9 cellular contexts compared by ENCODE assay signal in genomic region chr5:32138839-32139493, GRCh38. TPM values are rescaled to one million over a fixed set of nuclear protein-coding genes. Genes with fewer than 3 reads are reported as not detected.
A peak's percentile ranks its signal among the peaks of the same experiment; 100 is the strongest.
DNase-seq lines count a peak whose midpoint lies in the region; ATAC-seq lines count a peak whose summit lies in the region.
"Had no signal": no experiment of that assay in that cellular context is flagged by ENCODE, and none has a peak within 500 bp of the region (broad histone marks: within the 10 kb centered on the region; RNA-seq: fewer than 3 reads in every experiment).

No MANE protein-coding gene starts in this region.

- no peaks in the 10 kb centered on the region for H3K9me3 Mint-ChIP-seq in T-helper 2 cell treated with Interferon-gamma antibody and Interleukin-4, amounts not matched to agents 5 μg/mL and 100 μg/mL, for 36 hours
- no peaks in the 10 kb centered on the region for H3K9me3 Mint-ChIP-seq in activated T-cell treated with anti-CD3 and anti-CD28 coated beads, Interleukin-2, amount 50 U/mL, for 24 hours
- no peaks in the 10 kb centered on the region for H3K9me3 Mint-ChIP-seq in natural killer cell treated with Interleukin-12 subunit alpha and Interleukin-12 subunit beta and Interleukin-15 and Interleukin-18, amount 100 ng/mL, for 72 hours

- peaks cover 15% of the 10 kb centered on the region for H3K4me1 Mint-ChIP-seq in T-helper 2 cell treated with Interferon-gamma antibody and Interleukin-4, amounts not matched to agents 5 μg/mL and 100 μg/mL, for 36 hours (ENCODE audit: low read depth)
- H3K4me1 Mint-ChIP-seq in activated T-cell treated with anti-CD3 and anti-CD28 coated beads, Interleukin-2, amount 50 U/mL, for 24 hours (ENCODE audit: low read depth) = peaks cover 35% of the 10 kb centered on the region
- H3K4me1 Mint-ChIP-seq in natural killer cell treated with Interleukin-12 subunit alpha and Interleukin-12 subunit beta and Interleukin-15 and Interleukin-18, amount 100 ng/mL, for 72 hours (ENCODE audit: low read depth in 2 of 2) = peaks cover 19 to 22% of the 10 kb centered on the region in 2 donors

- peak overlapping the region; percentile 24 for H3K4me3 Mint-ChIP-seq in T-helper 2 cell treated with Interferon-gamma antibody and Interleukin-4, amounts not matched to agents 5 μg/mL and 100 μg/mL, for 36 hours
- H3K4me3 Mint-ChIP-seq in activated T-cell treated with anti-CD3 and anti-CD28 coated beads, Interleukin-2, amount 50 U/mL, for 24 hours = peak overlapping the region; percentile 0
- peak overlapping the region; percentile 28 for H3K4me3 Mint-ChIP-seq in natural killer cell treated with Interleukin-12 subunit alpha and Interleukin-12 subunit beta and Interleukin-15 and Interleukin-18, amount 100 ng/mL, for 72 hours

- H3K27me3 Mint-ChIP-seq in T-helper 2 cell treated with Interferon-gamma antibody and Interleukin-4, amounts not matched to agents 5 μg/mL and 100 μg/mL, for 36 hours (ENCODE audit: low read depth) = no peaks in the 10 kb centered on the region
- H3K27me3 Mint-ChIP-seq in activated T-cell treated with anti-CD3 and anti-CD28 coated beads, Interleukin-2, amount 50 U/mL, for 24 hours = no peaks in the 10 kb centered on the region
- no peaks in the 10 kb centered on the region for H3K27me3 Mint-ChIP-seq in natural killer cell treated with Interleukin-12 subunit alpha and Interleukin-12 subunit beta and Interleukin-15 and Interleukin-18, amount 100 ng/mL, for 72 hours

- peaks cover 44% of the 10 kb centered on the region for H3K36me3 Mint-ChIP-seq in T-helper 2 cell treated with Interferon-gamma antibody and Interleukin-4, amounts not matched to agents 5 μg/mL and 100 μg/mL, for 36 hours (ENCODE audit: low read depth)
- peaks cover 66% of the 10 kb centered on the region for H3K36me3 Mint-ChIP-seq in activated T-cell treated with anti-CD3 and anti-CD28 coated beads, Interleukin-2, amount 50 U/mL, for 24 hours (ENCODE audit: low read depth)
- peaks cover 10% of the 10 kb centered on the region for H3K36me3 Mint-ChIP-seq in natural killer cell treated with Interleukin-12 subunit alpha and Interleukin-12 subunit beta and Interleukin-15 and Interleukin-18, amount 100 ng/mL, for 72 hours

- intact Hi-C loops in left colon (cut with DNase I, micrococcal nuclease) = no loop called here

- DNase-seq in T-helper 2 cell treated with Interferon-gamma antibody and Interleukin-4, amounts not matched to agents 5 μg/mL and 100 μg/mL, for 36 hours (ENCODE audit: low spot score) = peak; percentile 81
- DNase-seq in activated T-cell treated with anti-CD3 and anti-CD28 coated beads, Interleukin-2, amount 50 U/mL, for 24 hours = peak; percentile 71
- DNase-seq in natural killer cell treated with Interleukin-12 subunit alpha and Interleukin-12 subunit beta and Interleukin-15 and Interleukin-18, amount 100 ng/mL, for 72 hours (ENCODE audit: low spot score) = no peak
- peak; percentile 28 to 32 for DNase-seq in stimulated activated CD8-positive, alpha-beta memory T cell treated with anti-CD3 and anti-CD28 coated beads, Interleukin-4, amount 100 ng/mL, for 4 hours (ENCODE audit: low read depth in 2 of 2, low spot score in 1 of 2)
- DNase-seq in left colon (no peak), NCI-H526 treated with DMSO at 0.1 percent for 48 hours (lab: John Stamatoyannopoulos, UW) (no peak)
- DNase-seq: NCI-H2107, SHP77 had no signal

- peak overlapping the region; percentile 56 for H3K27ac Mint-ChIP-seq in T-helper 2 cell treated with Interferon-gamma antibody and Interleukin-4, amounts not matched to agents 5 μg/mL and 100 μg/mL, for 36 hours
- H3K27ac Mint-ChIP-seq in activated T-cell treated with anti-CD3 and anti-CD28 coated beads, Interleukin-2, amount 50 U/mL, for 24 hours = peak overlapping the region; percentile 86
- peak overlapping the region; percentile 10 to 44 for H3K27ac Mint-ChIP-seq in natural killer cell treated with Interleukin-12 subunit alpha and Interleukin-12 subunit beta and Interleukin-15 and Interleukin-18, amount 100 ng/mL, for 72 hours

- no peak for ATAC-seq in natural killer cell treated with Interleukin-12 subunit alpha and Interleukin-12 subunit beta and Interleukin-15 and Interleukin-18, amount 100 ng/mL, for 72 hours
- ATAC-seq in left colon (no peak), GM21423 (IDR thresholded peaks at IDR 0.05; ENCODE audit: unreplicated experiment) (no peak)

RNA-seq across cellular contexts. Expression of gene GOLPH3, which starts 35.2 kb away (rescaled TPM):
- 10 to 100 TPM; 72.5 to 86.7 TPM for total RNA-seq in natural killer cell treated with Interleukin-12 subunit alpha and Interleukin-12 subunit beta and Interleukin-15 and Interleukin-18, amount 100 ng/mL, for 72 hours
- 100 to 1,000 TPM; 123 to 131 TPM for total RNA-seq in left colon

Comparison
In these comparisons a context has a peak if more than half of its experiments do, and no peak if none do; other contexts are left out.
1. DNase-seq: peak in T-helper 2 cell treated with Interferon-gamma antibody and Interleukin-4, amounts not matched to agents 5 μg/mL and 100 μg/mL, for 36 hours (single experiment), activated T-cell treated with anti-CD3 and anti-CD28 coated beads, Interleukin-2, amount 50 U/mL, for 24 hours (single experiment) and stimulated activated CD8-positive, alpha-beta memory T cell treated with anti-CD3 and anti-CD28 coated beads, Interleukin-4, amount 100 ng/mL, for 4 hours (2 of 2); none in natural killer cell treated with Interleukin-12 subunit alpha and Interleukin-12 subunit beta and Interleukin-15 and Interleukin-18, amount 100 ng/mL, for 72 hours (single experiment), left colon (0 of 2) and NCI-H526 treated with DMSO at 0.1 percent for 48 hours (single experiment).
2. H3K27ac Mint-ChIP-seq: peak in every context shown above with its lines; median percentile 86 in activated T-cell treated with anti-CD3 and anti-CD28 coated beads, Interleukin-2, amount 50 U/mL, for 24 hours; 56 in T-helper 2 cell treated with Interferon-gamma antibody and Interleukin-4, amounts not matched to agents 5 μg/mL and 100 μg/mL, for 36 hours; 27 in natural killer cell treated with Interleukin-12 subunit alpha and Interleukin-12 subunit beta and Interleukin-15 and Interleukin-18, amount 100 ng/mL, for 72 hours.
3. Peak in every context shown above with its lines, with median percentiles within 50 percentile points of each other: H3K4me3 Mint-ChIP-seq.